9 cellular contexts compared by ENCODE assay signal in genomic region chr17:46772013-46772878, GRCh38. TPM values are rescaled to one million over a fixed set of nuclear protein-coding genes. Genes with fewer than 3 reads are reported as not detected.
DNase-seq lines count a peak whose midpoint lies in the region; ATAC-seq and TF ChIP-seq lines count a peak whose summit lies in the region.
"Had no signal": no experiment of that assay in that cellular context is flagged by ENCODE, and none has a peak within 500 bp of the region (broad histone marks: within the 10 kb centered on the region; RNA-seq: fewer than 3 reads in every experiment).

No MANE protein-coding gene starts in this region.

- H3K27me3 Mint-ChIP-seq in activated naive CD8-positive, alpha-beta T cell, result peaks cover 9% of the 10 kb centered on the region

- H3K9me3 ChIP-seq in MM.1S (replicated peaks; ENCODE audit: insufficient read depth, low read length), result no peaks in the 10 kb centered on the region

- no peak for ATAC-seq in GM21447 (IDR thresholded peaks at IDR 0.05; ENCODE audit: unreplicated experiment)

- peaks cover 58% of the 10 kb centered on the region for H3K27me3 ChIP-seq in MM.1S (replicated peaks; ENCODE audit: insufficient read depth, low read length)

- no peaks in the 10 kb centered on the region for H3F3A ChIP-seq in MM.1S (ENCODE audit: insufficient read depth, low read length)

- peaks cover 10% of the 10 kb centered on the region for H3K4me1 Mint-ChIP-seq in activated naive CD8-positive, alpha-beta T cell (ENCODE audit: low read depth)

- H3K36me3 Mint-ChIP-seq in activated naive CD8-positive, alpha-beta T cell, result no peaks in the 10 kb centered on the region
- H3K36me3 Mint-ChIP-seq: activated naive CD4-positive, alpha-beta T cell treated with anti-CD3 and anti-CD28 coated beads, Interleukin-2, amount 50 U/mL, for 72 hours had no signal

- H3K4me3 ChIP-seq in MM.1S (ENCODE audit: low read length) (peak overlapping the region; percentile 57), skeletal muscle cell (ENCODE audit: low read depth, low read length) (peak overlapping the region; percentile 54)

- 0 out of 2 replicates have a peak, but pooled peaks cover 5% of the 10 kb centered on the region for H3K4me1 ChIP-seq in MM.1S (ENCODE audit: low read length)

- peak overlapping the region; percentile 83 for H3K4me3 Mint-ChIP-seq in activated naive CD8-positive, alpha-beta T cell

- no peak overlapping the region for H3K27ac ChIP-seq in MM.1S (ENCODE audit: low read length)

- no peaks in the 10 kb centered on the region for H3K9me2 ChIP-seq in MM.1S (replicated peaks; ENCODE audit: insufficient read depth, low read length)

- peak overlapping the region; percentile 17; the same call in 1 of the 2 replicates for H2AFZ ChIP-seq in MM.1S (ENCODE audit: low read length)

- no peak for TF ChIP-seq CTCF in MM.1S (IDR thresholded peaks at IDR 0.05; ENCODE audit: low read length)

- DNase-seq in DMS53 (lab: John Stamatoyannopoulos, UW) (peak; percentile 79), DMS53 treated with DMSO at 0.1 percent for 48 hours (lab: John Stamatoyannopoulos, UW; ENCODE audit: unreplicated experiment) (no peak), MM.1S (no peak), iPS DF 4.7 (ENCODE audit: extremely low read depth, low spot score) (peak; percentile 93), skeletal muscle cell (ENCODE audit: low read depth) (no peak), HT-29 (ENCODE audit: low spot score) (no peak)

- no peak overlapping the region for H3K9ac ChIP-seq in MM.1S (ENCODE audit: low read length)

- no peaks in the 10 kb centered on the region for H3K79me2 ChIP-seq in MM.1S (ENCODE audit: low read length)

- H3K27ac Mint-ChIP-seq in activated naive CD8-positive, alpha-beta T cell, result no peak overlapping the region
- H3K27ac Mint-ChIP-seq: activated naive CD4-positive, alpha-beta T cell treated with anti-CD3 and anti-CD28 coated beads, Interleukin-2, amount 50 U/mL, for 72 hours had no signal

- H4K20me1 ChIP-seq in MM.1S (ENCODE audit: insufficient read depth, low read length), result no peaks in the 10 kb centered on the region

- H3K4me2 ChIP-seq in MM.1S (ENCODE audit: low read depth, low read length), result peak overlapping the region; percentile 89

- H3K9me3 Mint-ChIP-seq in activated naive CD8-positive, alpha-beta T cell (ENCODE audit: low read depth), result no peaks in the 10 kb centered on the region
- H3K9me3 Mint-ChIP-seq: activated naive CD4-positive, alpha-beta T cell treated with anti-CD3 and anti-CD28 coated beads, Interleukin-2, amount 50 U/mL, for 72 hours had no signal

- H3K36me3 ChIP-seq in MM.1S (replicated peaks; ENCODE audit: insufficient read depth, low read length), result no peaks in the 10 kb centered on the region

RNA-seq across cellular contexts. Expression of gene WNT3, which starts 46.2 kb away (rescaled TPM):
- total RNA-seq in HT-29 (2014; rRNA removed; shearing (Covaris generic)), result 0.08 TPM in 2 replicates

Comparison
In these comparisons a context has a peak if more than half of its experiments do, and no peak if none do; other contexts are left out.
1. DNase-seq: peak in DMS53 (single experiment) and iPS DF 4.7 (single experiment); none in DMS53 treated with DMSO at 0.1 percent for 48 hours (single experiment), MM.1S (single experiment), skeletal muscle cell (single experiment) and HT-29 (single experiment).